ENCODE assay signal across 8 cellular contexts in genomic region chr12:53174881-53175491, GRCh38. TPM values are rescaled to one million over a fixed set of nuclear protein-coding genes. Genes with fewer than 3 reads are reported as not detected.
DNase-seq lines count a peak whose midpoint lies in the region; ATAC-seq and TF ChIP-seq lines count a peak whose summit lies in the region.

No MANE protein-coding gene starts in this region.

- DNase-seq in G401 (ENCODE audit: low spot score): peak; percentile 19
- peak; percentile 69 for DNase-seq in NCI-H1092 (lab: John Stamatoyannopoulos, UW)
- DNase-seq in astrocyte of the cerebellum (ENCODE audit: low read depth): no peak
- no peak for DNase-seq in stimulated activated naive CD4-positive, alpha-beta T cell (lab: John Stamatoyannopoulos, UW)
- no peak for DNase-seq in effector CD4-positive, alpha-beta T cell
- no peak for DNase-seq in posterior cingulate gyrus

- H3K4me1 ChIP-seq in mesodermal cell (ENCODE audit: control insufficient read depth, insufficient read depth, low read length, poor library complexity, severe bottlenecking): peaks cover 20% of the 10 kb centered on the region

- ATAC-seq in GM18519 (IDR thresholded peaks at IDR 0.05; ENCODE audit: low FRiP score, unreplicated experiment): no peak

- H3K4me3 ChIP-seq in astrocyte of the cerebellum (ENCODE audit: low read depth, low read length) (no peak overlapping the region), mesodermal cell (ENCODE audit: extremely low read depth, insufficient read depth, low read length, poor library complexity, severe bottlenecking) (no peak overlapping the region)

- H3K27ac ChIP-seq in mesodermal cell (ENCODE audit: low read depth, low read length, severe bottlenecking): peak overlapping the region; percentile 58

- peaks cover 10% of the 10 kb centered on the region for H3K36me3 ChIP-seq in mesodermal cell (ENCODE audit: control insufficient read depth, insufficient read depth, low read length)

- no peaks in the 10 kb centered on the region for H3K9me3 ChIP-seq in mesodermal cell (ENCODE audit: control insufficient read depth, low read length)

- peak; percentile 20 for TF ChIP-seq CTCF in astrocyte of the cerebellum (IDR thresholded peaks at IDR 0.05; ENCODE audit: low read depth, low read length, missing control alignments)

- intact Hi-C loops in posterior cingulate gyrus (cut with DNase I): no loop called here

- 17 to 26% methylated on average over 1 to 4 of the region's 4 CpGs for WGBS in mesodermal cell (ENCODE audit: insufficient coverage in 2 of 2), 2 experiments

- in situ Hi-C loops in G401 (cut with HindIII; ENCODE audit: low sequenced_read_pairs): no loop called here
- in situ Hi-C loops in astrocyte of the cerebellum (cut with HindIII; ENCODE audit: low sequenced_read_pairs): loop anchor here (5.0 kb wide), 2 partner anchors 108 to 122 kb away; partner anchors contain the start of genes MYG1 and PFDN5

RNA-seq across cellular contexts. Expression of gene ZNF740, which starts 5.5 kb away (rescaled TPM):
- 12.1 and 19.4 TPM in 2 replicates for total RNA-seq in G401 (2014; rRNA removed; shearing (Covaris generic))
- 27.9 TPM for polyA plus RNA-seq in mesodermal cell (2013, experiment 1 of 2)
- 21.9 TPM for polyA plus RNA-seq in mesodermal cell (2013, experiment 2 of 2)

RNA-seq across cellular contexts. Expression of gene CSAD, which starts 5.7 kb away (rescaled TPM):
- 2.0 and 7.2 TPM in 2 replicates for total RNA-seq in G401 (2014; rRNA removed; shearing (Covaris generic))
- 15.5 TPM for polyA plus RNA-seq in mesodermal cell (2013, experiment 1 of 2)
- 14.4 TPM for polyA plus RNA-seq in mesodermal cell (2013, experiment 2 of 2)

RNA-seq across cellular contexts. Expression of gene ITGB7, which starts 32.1 kb away (rescaled TPM):
- total RNA-seq in G401 (2014; rRNA removed; shearing (Covaris generic)): 0.41 and 0.49 TPM in 2 replicates
- 0.44 TPM for polyA plus RNA-seq in mesodermal cell (2013, experiment 1 of 2)
- polyA plus RNA-seq in mesodermal cell (2013, experiment 2 of 2): 0.10 TPM

RNA-seq across cellular contexts. Expression of gene RARG, which starts 57.0 kb away (rescaled TPM):
- 48.6 and 58.9 TPM in 2 replicates for total RNA-seq in G401 (2014; rRNA removed; shearing (Covaris generic))
- polyA plus RNA-seq in mesodermal cell (2013, experiment 1 of 2): 39.7 TPM
- 36.9 TPM for polyA plus RNA-seq in mesodermal cell (2013, experiment 2 of 2)

Comparison
In these comparisons a context has a peak if more than half of its experiments do, and no peak if none do; other contexts are left out.
1. DNase-seq: peak in G401 (single experiment) and NCI-H1092 (single experiment); none in astrocyte of the cerebellum (single experiment), stimulated activated naive CD4-positive, alpha-beta T cell (0 of 6), effector CD4-positive, alpha-beta T cell (single experiment) and posterior cingulate gyrus (0 of 10).